ENCODE assay signal across 32 cellular contexts in genomic region chr18:74185860-74186259, GRCh38. TPM values are rescaled to one million over a fixed set of nuclear protein-coding genes. Genes with fewer than 3 reads are reported as not detected.
"Had no signal": no experiment of that assay in that cellular context is flagged by ENCODE, and none has a peak within 500 bp of the region (broad histone marks: within the 10 kb centered on the region; RNA-seq: fewer than 3 reads in every experiment).

No MANE protein-coding gene starts in this region.

- ATAC-seq: activated CD4-positive, alpha-beta T cell treated with anti-CD3 and anti-CD28 coated beads for 36 hours; activated CD4-positive, CD25-positive, alpha-beta regulatory T cell treated with anti-CD3 and anti-CD28 coated beads, Interleukin-2, amount 50 U/mL, for 24 hours; activated CD8-positive, alpha-beta T cell treated with anti-CD3 and anti-CD28 coated beads, Interleukin-2, amount 10 ng/mL, durations not matched to agents 7 days and 5 days; WTC11 had no signal

- H3K27ac Mint-ChIP-seq: activated CD4-positive, alpha-beta T cell treated with anti-CD3 and anti-CD28 coated beads for 36 hours; activated CD4-positive, alpha-beta T cell treated with anti-CD3 and anti-CD28 coated beads, Interleukin-2, amount 10 ng/mL, durations not matched to agents 7 days and 5 days; activated CD8-positive, alpha-beta T cell treated with anti-CD3 and anti-CD28 coated beads, Interleukin-2, amount 10 ng/mL, durations not matched to agents 7 days and 5 days; activated naive CD4-positive, alpha-beta T cell treated with anti-CD3 and anti-CD28 coated beads, Interleukin-2, amount 50 U/mL, for 24 hours; activated naive CD8-positive, alpha-beta T cell treated with anti-CD3 and anti-CD28 coated beads, Interleukin-2, amount 10 ng/mL, durations not matched to agents 7 days and 5 days; activated T-cell treated with anti-CD3 and anti-CD28 coated beads, Interleukin-2, amount 50 U/mL, for 24 hours; activated T-helper 2 cell treated with anti-CD3 and anti-CD28 coated beads, Interferon-gamma antibody, Interleukin-2, Interleukin-4, amounts not matched to agents 10 μg/mL and 5 μg/mL and 100 μg/mL, durations not matched to agents 14 hours and 24 hours and 36 hours; T-helper 1 cell treated with Interleukin-12 subunit alpha and Interleukin-12 subunit beta and Interleukin-4 antibody, amounts not matched to agents 30 μg/mL and 1 μg/mL, for 36 hours; T-helper 2 cell treated with Interferon-gamma antibody and Interleukin-4, amounts not matched to agents 5 μg/mL and 100 μg/mL, for 36 hours had no signal

- H3K36me3 Mint-ChIP-seq: activated naive CD8-positive, alpha-beta T cell treated with anti-CD3 and anti-CD28 coated beads, Interleukin-2, amount 10 ng/mL, durations not matched to agents 7 days and 5 days; WTC11 had no signal

- DNase-seq: activated CD4-positive, alpha-beta T cell treated with anti-CD3 and anti-CD28 coated beads for 36 hours; activated CD4-positive, alpha-beta T cell treated with anti-CD3 and anti-CD28 coated beads, Interleukin-2, amount 10 ng/mL, durations not matched to agents 7 days and 5 days; activated CD4-positive, alpha-beta T cell treated with anti-CD3 and anti-CD28 coated beads, Interleukin-2, amount 50 U/mL, for 48 hours; activated CD8-positive, alpha-beta T cell treated with anti-CD3 and anti-CD28 coated beads, Interleukin-2, amount 10 ng/mL, durations not matched to agents 7 days and 5 days; activated gamma-delta T cell; activated naive CD4-positive, alpha-beta T cell treated with Interleukin-2 at 50 U/mL for 16 hours; activated naive CD8-positive, alpha-beta T cell treated with anti-CD3 and anti-CD28 coated beads, Interleukin-2, amount 10 ng/mL, durations not matched to agents 7 days and 5 days; activated T-cell treated with anti-CD3 and anti-CD28 coated beads, Interleukin-2, amount 50 U/mL, for 24 hours; amygdala; Kasumi-1; KG1; MM.1S; MV-4-11; NCI-H1092; NCI-H1436 treated with DMSO at 0.1 percent for 48 hours; NCI-H1694 treated with DMSO at 0.1 percent for 48 hours; NCI-H2029; NCI-H345; NCI-H524 treated with DMSO at 0.1 percent for 48 hours; NCI-H748 treated with DMSO at 0.1 percent for 48 hours; NK-92 treated with Interleukin-12 subunit alpha and Interleukin-12 subunit beta, amount 100 ng/mL, for 24 hours; SHP77 treated with DMSO at 0.1 percent for 48 hours; SK-N-SH had no signal

- H3K4me1 Mint-ChIP-seq: activated CD4-positive, alpha-beta T cell treated with anti-CD3 and anti-CD28 coated beads for 36 hours; activated CD4-positive, alpha-beta T cell treated with anti-CD3 and anti-CD28 coated beads, Interleukin-2, amount 10 ng/mL, durations not matched to agents 7 days and 5 days; activated naive CD4-positive, alpha-beta T cell treated with anti-CD3 and anti-CD28 coated beads, Interleukin-2, amount 50 U/mL, for 24 hours; activated naive CD8-positive, alpha-beta T cell treated with anti-CD3 and anti-CD28 coated beads, Interleukin-2, amount 10 ng/mL, durations not matched to agents 7 days and 5 days had no signal

- H3K27ac ChIP-seq: ascending aorta, cardiac muscle cell, SJSA1 had no signal

- H3K9me3 Mint-ChIP-seq: activated CD4-positive, alpha-beta T cell treated with anti-CD3 and anti-CD28 coated beads, Interleukin-2, amount 10 ng/mL, durations not matched to agents 7 days and 5 days; activated naive CD4-positive, alpha-beta T cell treated with anti-CD3 and anti-CD28 coated beads, Interleukin-2, amount 50 U/mL, for 24 hours; activated naive CD8-positive, alpha-beta T cell treated with anti-CD3 and anti-CD28 coated beads, Interleukin-2, amount 10 ng/mL, durations not matched to agents 7 days and 5 days; activated T-cell treated with anti-CD3 and anti-CD28 coated beads, Interleukin-2, amount 50 U/mL, for 24 hours; activated T-helper 2 cell treated with anti-CD3 and anti-CD28 coated beads, Interferon-gamma antibody, Interleukin-2, Interleukin-4, amounts not matched to agents 10 μg/mL and 5 μg/mL and 100 μg/mL, durations not matched to agents 14 hours and 24 hours and 36 hours; T-helper 1 cell treated with Interleukin-12 subunit alpha and Interleukin-12 subunit beta and Interleukin-4 antibody, amounts not matched to agents 30 μg/mL and 1 μg/mL, for 36 hours; T-helper 2 cell treated with Interferon-gamma antibody and Interleukin-4, amounts not matched to agents 5 μg/mL and 100 μg/mL, for 36 hours; WTC11 had no signal

- H3K4me2 ChIP-seq: SK-N-SH had no signal

- H3K4me1 ChIP-seq: ascending aorta had no signal

- H3K9me2 ChIP-seq: SK-N-SH had no signal

- H3K4me3 ChIP-seq: ascending aorta, cardiac muscle cell, SJSA1 had no signal

- H3K36me3 ChIP-seq: ascending aorta, cardiac muscle cell, SJSA1 had no signal

- H3K27me3 ChIP-seq: ascending aorta had no signal

- H3K4me3 Mint-ChIP-seq: activated CD4-positive, alpha-beta T cell treated with anti-CD3 and anti-CD28 coated beads for 36 hours; activated CD4-positive, alpha-beta T cell treated with anti-CD3 and anti-CD28 coated beads, Interleukin-2, amount 10 ng/mL, durations not matched to agents 7 days and 5 days; activated CD8-positive, alpha-beta T cell treated with anti-CD3 and anti-CD28 coated beads, Interleukin-2, amount 10 ng/mL, durations not matched to agents 7 days and 5 days; activated naive CD4-positive, alpha-beta T cell treated with anti-CD3 and anti-CD28 coated beads, Interleukin-2, amount 50 U/mL, for 24 hours; activated naive CD8-positive, alpha-beta T cell treated with anti-CD3 and anti-CD28 coated beads, Interleukin-2, amount 10 ng/mL, durations not matched to agents 7 days and 5 days; activated T-cell treated with anti-CD3 and anti-CD28 coated beads, Interleukin-2, amount 50 U/mL, for 24 hours; T-helper 1 cell treated with Interleukin-12 subunit alpha and Interleukin-12 subunit beta and Interleukin-4 antibody, amounts not matched to agents 30 μg/mL and 1 μg/mL, for 36 hours; T-helper 2 cell treated with Interferon-gamma antibody and Interleukin-4, amounts not matched to agents 5 μg/mL and 100 μg/mL, for 36 hours; WTC11 had no signal

- H3K9me3 ChIP-seq: ascending aorta, SJSA1, SK-N-SH had no signal

- H3K9ac ChIP-seq: SK-N-SH had no signal

RNA-seq across cellular contexts. Expression of gene FBXO15, which starts 38.2 kb away (rescaled TPM):
- total RNA-seq: ascending aorta had no signal
